23 cellular contexts compared by ENCODE assay signal in the genomic region with DNA sequence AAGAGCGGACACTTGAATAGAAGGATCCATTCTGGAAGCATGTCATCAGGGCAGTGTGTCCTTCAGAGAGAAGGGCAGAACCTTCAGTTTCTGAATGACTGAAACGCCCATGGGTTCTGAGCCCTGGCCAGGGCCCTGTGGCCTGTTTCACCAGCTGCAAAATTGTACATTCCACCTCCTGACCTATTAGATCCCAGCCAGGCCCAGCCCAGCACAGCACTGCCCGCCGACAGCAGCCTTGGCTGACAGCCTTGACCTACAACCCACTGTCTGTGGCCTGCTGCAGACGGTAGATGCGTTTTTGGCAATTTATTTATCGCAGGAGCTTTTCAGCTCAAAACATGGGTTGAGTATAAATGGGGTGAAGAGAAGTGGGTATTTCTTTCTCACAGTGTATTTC.
"Had no signal": no experiment of that assay in that cellular context is flagged by ENCODE, and none has a peak within 500 bp of the region (broad histone marks: within the 10 kb centered on the region; RNA-seq: fewer than 3 reads in every experiment).

No MANE protein-coding gene starts in this region.

- ATAC-seq: activated T-cell treated with anti-CD3 and anti-CD28 coated beads, Interleukin-2, amount 50 U/mL, for 72 hours; Right ventricle myocardium inferior; T-cell had no signal

- H3K27me3 ChIP-seq: MG63 had no signal

- H3K9me3 ChIP-seq: MG63 had no signal

- H3K4me3 Mint-ChIP-seq: activated CD4-positive, alpha-beta memory T cell treated with anti-CD3 and anti-CD28 coated beads, Interleukin-2, amount 10 ng/mL, durations not matched to agents 7 days and 5 days; activated CD4-positive, alpha-beta T cell treated with anti-CD3 and anti-CD28 coated beads, Interleukin-2, amount 10 ng/mL, durations not matched to agents 7 days and 5 days; activated naive CD4-positive, alpha-beta T cell treated with anti-CD3 and anti-CD28 coated beads, Interleukin-2, amount 10 ng/mL, durations not matched to agents 7 days and 5 days; activated naive CD8-positive, alpha-beta T cell treated with anti-CD3 and anti-CD28 coated beads for 36 hours; activated T-cell treated with anti-CD3 and anti-CD28 coated beads, Interleukin-2, amount 50 U/mL, for 72 hours; T-cell had no signal

- H3K4me3 ChIP-seq: MG63, SK-N-MC had no signal

- H3K27me3 Mint-ChIP-seq: activated naive CD8-positive, alpha-beta T cell treated with anti-CD3 and anti-CD28 coated beads for 36 hours had no signal

- H3K36me3 Mint-ChIP-seq: activated naive CD4-positive, alpha-beta T cell treated with anti-CD3 and anti-CD28 coated beads, Interleukin-2, amount 10 ng/mL, durations not matched to agents 7 days and 5 days; activated naive CD8-positive, alpha-beta T cell treated with anti-CD3 and anti-CD28 coated beads for 36 hours; T-cell had no signal

- H3K27ac ChIP-seq: SK-N-MC had no signal

- H3K9me3 Mint-ChIP-seq: activated CD4-positive, alpha-beta memory T cell treated with anti-CD3 and anti-CD28 coated beads, Interleukin-2, amount 10 ng/mL, durations not matched to agents 7 days and 5 days; activated CD4-positive, alpha-beta T cell treated with anti-CD3 and anti-CD28 coated beads, Interleukin-2, amount 10 ng/mL, durations not matched to agents 7 days and 5 days; activated naive CD4-positive, alpha-beta T cell treated with anti-CD3 and anti-CD28 coated beads, Interleukin-2, amount 10 ng/mL, durations not matched to agents 7 days and 5 days; activated naive CD8-positive, alpha-beta T cell treated with anti-CD3 and anti-CD28 coated beads for 36 hours; activated T-cell treated with anti-CD3 and anti-CD28 coated beads, Interleukin-2, amount 50 U/mL, for 72 hours; activated T-helper 2 cell treated with anti-CD3 and anti-CD28 coated beads, Interferon-gamma antibody, Interleukin-2, Interleukin-4, amounts not matched to agents 10 μg/mL and 5 μg/mL and 100 μg/mL, durations not matched to agents 14 hours and 24 hours and 36 hours; T-cell had no signal

- H3K36me3 ChIP-seq: MG63 had no signal

- DNase-seq: activated CD4-positive, alpha-beta memory T cell treated with anti-CD3 and anti-CD28 coated beads, Interleukin-2, amount 10 ng/mL, durations not matched to agents 7 days and 5 days; activated CD4-positive, alpha-beta T cell treated with anti-CD3 and anti-CD28 coated beads, Interleukin-2, amount 10 ng/mL, durations not matched to agents 7 days and 5 days; activated CD4-positive, CD25-positive, alpha-beta regulatory T cell; activated CD8-positive, alpha-beta memory T cell treated with anti-CD3 and anti-CD28 coated beads, Interleukin-2, amount 50 U/mL, for 4 hours; activated gamma-delta T cell treated with Interleukin-2 at 50 U/mL for 16 hours; activated naive CD4-positive, alpha-beta T cell treated with anti-CD3 and anti-CD28 coated beads, Interleukin-2, amount 10 ng/mL, durations not matched to agents 7 days and 5 days; activated naive CD8-positive, alpha-beta T cell treated with anti-CD3 and anti-CD28 coated beads for 36 hours; activated T-cell treated with anti-CD3 and anti-CD28 coated beads, Interleukin-2, amount 50 U/mL, for 72 hours; cerebellar nuclear complex; MG63; NCI-H146; NCI-H187 treated with DMSO at 0.1 percent for 48 hours; NCI-H2081 treated with DMSO at 0.1 percent for 48 hours; NCI-H345; NCI-H510A; NCI-H526 treated with DMSO at 0.1 percent for 48 hours; NCI-H82; T-cell; T-helper 2 cell; T1000 had no signal

- H3K27ac Mint-ChIP-seq: activated CD4-positive, alpha-beta memory T cell treated with anti-CD3 and anti-CD28 coated beads, Interleukin-2, amount 10 ng/mL, durations not matched to agents 7 days and 5 days; activated CD4-positive, alpha-beta T cell treated with anti-CD3 and anti-CD28 coated beads, Interleukin-2, amount 10 ng/mL, durations not matched to agents 7 days and 5 days; activated naive CD4-positive, alpha-beta T cell treated with anti-CD3 and anti-CD28 coated beads, Interleukin-2, amount 10 ng/mL, durations not matched to agents 7 days and 5 days; activated naive CD8-positive, alpha-beta T cell treated with anti-CD3 and anti-CD28 coated beads for 36 hours; activated T-cell treated with anti-CD3 and anti-CD28 coated beads, Interleukin-2, amount 50 U/mL, for 72 hours; activated T-helper 2 cell treated with anti-CD3 and anti-CD28 coated beads, Interferon-gamma antibody, Interleukin-2, Interleukin-4, amounts not matched to agents 10 μg/mL and 5 μg/mL and 100 μg/mL, durations not matched to agents 14 hours and 24 hours and 36 hours; T-cell had no signal
